In genomic region chr5:139091439-139092156, GRCh38 we compare ENCODE assay signal across 9 cellular contexts.
A peak's percentile ranks its signal among the peaks of the same experiment; 100 is the strongest.
DNase-seq lines count a peak whose midpoint lies in the region; ATAC-seq and TF ChIP-seq lines count a peak whose summit lies in the region.
"Had no signal": no experiment of that assay in that cellular context is flagged by ENCODE, and none has a peak within 500 bp of the region (broad histone marks: within the 10 kb centered on the region; RNA-seq: fewer than 3 reads in every experiment).

No MANE protein-coding gene starts in this region.

- H3K27me3 ChIP-seq in endodermal cell (ENCODE audit: control insufficient read depth, insufficient read depth, low read length, poor library complexity, severe bottlenecking) = no peaks in the 10 kb centered on the region

- H3K27ac ChIP-seq in endodermal cell (ENCODE audit: low read depth, low read length) = peak overlapping the region; percentile 71

- H3K4me3 Mint-ChIP-seq in endodermal cell = no peak overlapping the region
- H3K4me3 Mint-ChIP-seq in nephron = no peak overlapping the region

- H3K9me3 Mint-ChIP-seq in endodermal cell = no peaks in the 10 kb centered on the region
- H3K9me3 Mint-ChIP-seq in nephron = no peaks in the 10 kb centered on the region

- 85% methylated on average over 5 of the region's 5 CpGs; no CpG with 5 or more reads in 1 of the 2 experiments for WGBS in endodermal cell (ENCODE audit: insufficient coverage in 1 of 2, insufficient read length in 1 of 2), 2 experiments

- peaks cover 4% of the 10 kb centered on the region for H3K4me1 Mint-ChIP-seq in endodermal cell
- H3K4me1 Mint-ChIP-seq in nephron = peaks cover 48% of the 10 kb centered on the region

- no peaks in the 10 kb centered on the region for H3K9me3 ChIP-seq in endodermal cell (ENCODE audit: control insufficient read depth, low read length)

- no peak overlapping the region for H3K9ac ChIP-seq in endodermal cell (ENCODE audit: extremely low read depth, low read length, poor library complexity, severe bottlenecking)

- no peaks in the 10 kb centered on the region for H3K4me1 ChIP-seq in endodermal cell (ENCODE audit: control insufficient read depth, insufficient read depth, low read length)

- no peak overlapping the region for H3K4me3 ChIP-seq in endodermal cell (ENCODE audit: low read length)

- TF ChIP-seq CTCF in endodermal cell (conservative IDR thresholded peaks at IDR 0.05) = peak; percentile 35
- peak; percentile 38 to 45 (median 43) for TF ChIP-seq CTCF in nephron (IDR thresholded peaks at IDR 0.05; ENCODE audit: unreplicated experiment in 3 of 3)

- no peaks in the 10 kb centered on the region for H3K36me3 ChIP-seq in endodermal cell (ENCODE audit: control insufficient read depth, insufficient read depth, low read length)

- H3K27me3 Mint-ChIP-seq in endodermal cell (ENCODE audit: insufficient read depth) (no peaks in the 10 kb centered on the region), nephron (ENCODE audit: low read depth) (no peaks in the 10 kb centered on the region)

- DNase-seq in DMS53 treated with DMSO at 0.1 percent for 48 hours (lab: John Stamatoyannopoulos, UW; ENCODE audit: unreplicated experiment) (peak; percentile 13), NCI-H1092 treated with DMSO at 0.1 percent for 48 hours (lab: John Stamatoyannopoulos, UW) (peak; percentile 54), endodermal cell (no peak), GM19240 (ENCODE audit: insufficient read length, low spot score) (no peak), HuH-7.5 (ENCODE audit: low spot score) (no peak)
- DNase-seq: T1000 had no signal

- ATAC-seq in HG02938 (IDR thresholded peaks at IDR 0.05; ENCODE audit: unreplicated experiment) = no peak
- ATAC-seq in HG02588 (IDR thresholded peaks at IDR 0.05; ENCODE audit: unreplicated experiment) = no peak

- no peak overlapping the region for H3K27ac Mint-ChIP-seq in endodermal cell
- H3K27ac Mint-ChIP-seq in nephron = peak overlapping the region; percentile 34 to 88 (median 52)

- H3K36me3 Mint-ChIP-seq in endodermal cell (ENCODE audit: low read depth) (no peaks in the 10 kb centered on the region), nephron (ENCODE audit: low read depth) (no peaks in the 10 kb centered on the region)

Comparison
In these comparisons a context has a peak if more than half of its experiments do, and no peak if none do; other contexts are left out.
1. DNase-seq: peak in DMS53 treated with DMSO at 0.1 percent for 48 hours (single experiment) and NCI-H1092 treated with DMSO at 0.1 percent for 48 hours (single experiment); none in endodermal cell (single experiment), GM19240 (single experiment) and HuH-7.5 (single experiment).